18 cellular contexts compared by ENCODE assay signal in the genomic region with DNA sequence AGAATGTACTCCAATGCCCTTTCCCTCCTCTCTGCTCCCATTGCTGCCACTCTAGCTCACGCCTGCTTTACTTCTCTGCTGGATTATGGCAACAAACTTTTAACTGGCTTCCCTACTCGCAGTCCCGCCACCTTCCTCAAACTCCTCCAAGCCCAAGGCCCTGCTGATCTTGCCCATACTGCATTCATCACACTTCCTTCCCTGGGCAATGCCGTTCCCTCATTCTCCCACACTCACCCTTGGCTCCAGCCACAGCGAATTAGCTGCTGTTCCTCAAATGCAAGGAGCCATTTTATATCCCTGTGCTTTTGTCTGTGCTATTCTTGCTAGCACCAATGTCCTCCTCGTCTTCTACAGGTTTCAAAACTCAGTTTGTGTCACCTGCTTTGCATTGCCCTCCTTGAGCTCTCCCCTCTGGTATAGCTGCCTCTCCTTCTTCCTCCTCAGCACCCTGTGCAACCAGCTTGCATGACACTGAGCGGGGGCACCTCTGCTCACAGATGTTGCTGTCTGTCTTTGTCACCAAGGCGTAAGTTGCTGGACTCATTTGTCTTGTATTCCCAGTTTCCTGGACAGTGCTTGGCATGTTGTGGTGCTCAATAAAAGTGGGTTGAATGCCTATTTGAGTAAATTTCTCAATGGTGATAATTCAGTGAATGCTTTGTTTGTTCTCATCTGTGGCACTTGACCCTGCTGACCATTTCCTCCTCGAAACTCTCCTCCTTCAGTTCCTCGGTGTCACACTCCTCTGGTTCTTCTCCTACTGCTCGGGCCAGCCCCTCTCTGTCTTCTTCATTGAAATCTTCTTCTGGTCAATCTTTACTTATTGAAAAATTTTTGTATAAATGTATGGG.
"Had no signal": no experiment of that assay in that cellular context is flagged by ENCODE, and none has a peak within 500 bp of the region (broad histone marks: within the 10 kb centered on the region; RNA-seq: fewer than 3 reads in every experiment).

No MANE protein-coding gene starts in this region.

- DNase-seq: activated CD4-positive, alpha-beta T cell treated with anti-CD3 and anti-CD28 coated beads, Interleukin-2, amount 50 U/mL, for 4 hours; activated naive CD4-positive, alpha-beta T cell; activated naive CD8-positive, alpha-beta T cell treated with anti-CD3 and anti-CD28 coated beads, Interleukin-2, amount 10 ng/mL, durations not matched to agents 7 days and 5 days; activated T-cell treated with anti-CD3 and anti-CD28 coated beads for 4 hours; anterior cingulate cortex; effector memory CD8-positive, alpha-beta T cell; gastrocnemius medialis; heart right ventricle; left colon; naive B cell; posterior cingulate gyrus; retina; stimulated activated CD4-positive, alpha-beta T cell treated with anti-CD3 and anti-CD28 coated beads, Interleukin-2, amount 100 ng/mL, for 48 hours; stimulated activated naive CD4-positive, alpha-beta T cell; tibial artery had no signal

- H3K4me3 ChIP-seq: gastrocnemius medialis, heart right ventricle, tibial artery had no signal

- H3K27ac Mint-ChIP-seq: activated naive CD8-positive, alpha-beta T cell treated with anti-CD3 and anti-CD28 coated beads, Interleukin-2, amount 10 ng/mL, durations not matched to agents 7 days and 5 days; dendritic cell treated with granulocyte-macrophage colony-stimulating factor and Interleukin-4, amounts not matched to agents 40 ng/mL and 50 ng/mL, for 4 days; effector memory CD8-positive, alpha-beta T cell; naive B cell; T-helper 2 cell treated with Interferon-gamma antibody and Interleukin-4, amounts not matched to agents 5 μg/mL and 100 μg/mL, for 36 hours had no signal

- H3K4me3 Mint-ChIP-seq: activated naive CD8-positive, alpha-beta T cell treated with anti-CD3 and anti-CD28 coated beads, Interleukin-2, amount 10 ng/mL, durations not matched to agents 7 days and 5 days; dendritic cell treated with granulocyte-macrophage colony-stimulating factor and Interleukin-4, amounts not matched to agents 40 ng/mL and 50 ng/mL, for 4 days; effector memory CD8-positive, alpha-beta T cell; T-helper 2 cell treated with Interferon-gamma antibody and Interleukin-4, amounts not matched to agents 5 μg/mL and 100 μg/mL, for 36 hours had no signal

- H3K27me3 Mint-ChIP-seq: activated naive CD8-positive, alpha-beta T cell treated with anti-CD3 and anti-CD28 coated beads, Interleukin-2, amount 10 ng/mL, durations not matched to agents 7 days and 5 days had no signal

- H3K4me1 ChIP-seq: gastrocnemius medialis, heart right ventricle, tibial artery had no signal

- H3K27ac ChIP-seq: gastrocnemius medialis, heart right ventricle, tibial artery had no signal

- H3K27me3 ChIP-seq: gastrocnemius medialis, heart right ventricle, tibial artery had no signal

- H3K36me3 ChIP-seq: gastrocnemius medialis, heart right ventricle, tibial artery had no signal

- H3K9me3 ChIP-seq: gastrocnemius medialis had no signal

- H3K4me1 Mint-ChIP-seq: activated naive CD8-positive, alpha-beta T cell treated with anti-CD3 and anti-CD28 coated beads, Interleukin-2, amount 10 ng/mL, durations not matched to agents 7 days and 5 days; naive B cell had no signal

- ATAC-seq: activated CD4-positive, CD25-positive, alpha-beta regulatory T cell treated with anti-CD3 and anti-CD28 coated beads, Interleukin-2, amount 50 U/mL, for 24 hours; effector memory CD8-positive, alpha-beta T cell; gastrocnemius medialis; heart right ventricle; left colon had no signal
